Comparison of ENCODE assay signal across 20 cellular contexts in genomic region chr14:89184952-89185351, GRCh38.
DNase-seq lines count a peak whose midpoint lies in the region; ATAC-seq and TF ChIP-seq lines count a peak whose summit lies in the region.
"Had no signal": no experiment of that assay in that cellular context is flagged by ENCODE, and none has a peak within 500 bp of the region (broad histone marks: within the 10 kb centered on the region; RNA-seq: fewer than 3 reads in every experiment).

No MANE protein-coding gene starts in this region.

- H3K36me3 Mint-ChIP-seq in endodermal cell (ENCODE audit: low read depth): peaks cover 7% of the 10 kb centered on the region

- DNase-seq in Right ventricle myocardium inferior (ENCODE audit: missing footprints) (no peak), cardiac septum (ENCODE audit: low spot score) (no peak), endodermal cell (peak; percentile 28), middle frontal gyrus (ENCODE audit: extremely low spot score, low spot score) (peak; percentile 34), trophoblast cell (no peak), SJCRH30 (no peak)
- DNase-seq: activated naive CD4-positive, alpha-beta T cell treated with anti-CD3 and anti-CD28 coated beads, Interleukin-2, amount 50 U/mL, for 16 hours; foreskin melanocyte; HCEC 1CT; NCI-H2081 treated with DMSO at 0.1 percent for 48 hours; stimulated activated CD4-positive, alpha-beta T cell treated with anti-CD3 and anti-CD28 coated beads, Interleukin-4, amount 100 ng/mL, for 1 hour; stimulated activated CD8-positive, alpha-beta memory T cell treated with anti-CD3 and anti-CD28 coated beads, Interleukin-4, amount 100 ng/mL, for 48 hours; upper lobe of left lung had no signal

- TF ChIP-seq CTCF in endodermal cell (conservative IDR thresholded peaks at IDR 0.05): no peak

- no peak overlapping the region for H3K4me3 Mint-ChIP-seq in endodermal cell
- H3K4me3 Mint-ChIP-seq: neural progenitor cell; T-helper 1 cell treated with Interleukin-12 subunit alpha and Interleukin-12 subunit beta and Interleukin-4 antibody, amounts not matched to agents 30 μg/mL and 1 μg/mL, for 36 hours had no signal

- no peak overlapping the region for H4K12ac ChIP-seq in trophoblast cell (ENCODE audit: low read depth, low read length)

- no peak overlapping the region for H2BK120ac ChIP-seq in trophoblast cell (ENCODE audit: insufficient read depth, low read length, poor library complexity)

- no peak overlapping the region for H3K23ac ChIP-seq in trophoblast cell (ENCODE audit: low read length)

- H3K4me1 ChIP-seq in endodermal cell (ENCODE audit: control insufficient read depth, insufficient read depth, low read length) (peaks cover 23% of the 10 kb centered on the region), trophoblast cell (ENCODE audit: control insufficient read depth in 1 of 2, insufficient read depth in 2 of 2, low read length in 2 of 2) (peaks cover 27 to 28% of the 10 kb centered on the region in 2 experiments), SJCRH30 (no peaks in the 10 kb centered on the region)

- intact Hi-C loops in Right ventricle myocardium inferior (cut with DNase I) (loop anchor here (1.0 to 10.0 kb wide), 3 partner anchors 232 to 730 kb away; partner anchors contain the start of gene FOXN3), cardiac septum (cut with DNase I) (loop anchor here (5.0 kb wide), 1 partner anchor 143 kb away; no protein-coding TSS in a partner anchor)

- H2AK5ac ChIP-seq in trophoblast cell (ENCODE audit: low read length): no peak overlapping the region

- H3K79me1 ChIP-seq in trophoblast cell (ENCODE audit: low read length): peaks cover 12% of the 10 kb centered on the region

- peaks cover 2% of the 10 kb centered on the region for H3K79me2 ChIP-seq in trophoblast cell (ENCODE audit: control insufficient read depth, insufficient read depth, low read length, poor library complexity)

- no peak overlapping the region for H3K18ac ChIP-seq in trophoblast cell (ENCODE audit: low read length)

- no peak overlapping the region for H3K27ac Mint-ChIP-seq in endodermal cell
- H3K27ac Mint-ChIP-seq: neural progenitor cell; T-helper 1 cell treated with Interleukin-12 subunit alpha and Interleukin-12 subunit beta and Interleukin-4 antibody, amounts not matched to agents 30 μg/mL and 1 μg/mL, for 36 hours had no signal

- no peak overlapping the region for H4K91ac ChIP-seq in trophoblast cell (ENCODE audit: low read depth, low read length)

- no peak overlapping the region for H2AFZ ChIP-seq in trophoblast cell (ENCODE audit: insufficient read depth, low read length, poor library complexity)
- H2AFZ ChIP-seq: neural progenitor cell had no signal

- H2BK5ac ChIP-seq in trophoblast cell (ENCODE audit: low read depth, low read length, poor library complexity): no peak overlapping the region

- no peaks in the 10 kb centered on the region for H3K27me3 Mint-ChIP-seq in endodermal cell (ENCODE audit: insufficient read depth)

- no peak overlapping the region for H2BK12ac ChIP-seq in trophoblast cell (ENCODE audit: low read length)

- no peaks in the 10 kb centered on the region for H3K27me3 ChIP-seq in endodermal cell (ENCODE audit: control insufficient read depth, insufficient read depth, low read length, poor library complexity, severe bottlenecking)
- no peaks in the 10 kb centered on the region for H3K27me3 ChIP-seq in trophoblast cell (ENCODE audit: insufficient read depth, low read length)
- no peaks in the 10 kb centered on the region for H3K27me3 ChIP-seq in SJCRH30
- H3K27me3 ChIP-seq: cardiac muscle cell, neural progenitor cell, upper lobe of left lung had no signal

- H3K4me3 ChIP-seq in endodermal cell (ENCODE audit: low read length) (no peak overlapping the region), trophoblast cell (ENCODE audit: low read depth, low read length) (no peak overlapping the region), SJCRH30 (no peak overlapping the region)
- H3K4me3 ChIP-seq: cardiac muscle cell, upper lobe of left lung had no signal

- no peak overlapping the region for H3K9ac ChIP-seq in endodermal cell (ENCODE audit: extremely low read depth, low read length, poor library complexity, severe bottlenecking)
- no peak overlapping the region for H3K9ac ChIP-seq in trophoblast cell (ENCODE audit: low read length)
- H3K9ac ChIP-seq: neural progenitor cell had no signal

- no peak overlapping the region for H3K4me2 ChIP-seq in trophoblast cell (ENCODE audit: low read length)

- H3K27ac ChIP-seq in endodermal cell (ENCODE audit: low read depth, low read length): no peak overlapping the region
- H3K27ac ChIP-seq in trophoblast cell (ENCODE audit: low read depth, low read length): no peak overlapping the region
- no peak overlapping the region for H3K27ac ChIP-seq in SJCRH30
- H3K27ac ChIP-seq: RWPE1, upper lobe of left lung had no signal

- no peak overlapping the region for H4K8ac ChIP-seq in trophoblast cell (ENCODE audit: low read depth, low read length)

- no peaks in the 10 kb centered on the region for H3K9me3 Mint-ChIP-seq in endodermal cell
- H3K9me3 Mint-ChIP-seq: neural progenitor cell; T-helper 1 cell treated with Interleukin-12 subunit alpha and Interleukin-12 subunit beta and Interleukin-4 antibody, amounts not matched to agents 30 μg/mL and 1 μg/mL, for 36 hours had no signal

- no peaks in the 10 kb centered on the region for H3K36me3 ChIP-seq in endodermal cell (ENCODE audit: control insufficient read depth, insufficient read depth, low read length)
- peaks cover 6 to 18% of the 10 kb centered on the region in 2 experiments for H3K36me3 ChIP-seq in trophoblast cell (ENCODE audit: control insufficient read depth in 1 of 2, insufficient read depth in 2 of 2, low read length in 2 of 2)
- H3K36me3 ChIP-seq in SJCRH30: peaks cover 4% of the 10 kb centered on the region
- H3K36me3 ChIP-seq: cardiac muscle cell, neural progenitor cell had no signal

- H3K4ac ChIP-seq in trophoblast cell (ENCODE audit: low read depth, low read length): no peak overlapping the region

- peaks cover 24% of the 10 kb centered on the region for H3K4me1 Mint-ChIP-seq in endodermal cell

- no peaks in the 10 kb centered on the region for H3K9me3 ChIP-seq in endodermal cell (ENCODE audit: control insufficient read depth, low read length)
- no peaks in the 10 kb centered on the region for H3K9me3 ChIP-seq in trophoblast cell (ENCODE audit: insufficient read depth, low read depth, low read length)
- no peaks in the 10 kb centered on the region for H3K9me3 ChIP-seq in SJCRH30 (replicated peaks)
- H3K9me3 ChIP-seq: upper lobe of left lung had no signal

- H3K14ac ChIP-seq in trophoblast cell (ENCODE audit: low read length): no peak overlapping the region

- peak; percentile 43 for ATAC-seq in Right ventricle myocardium inferior
- no peak for ATAC-seq in GM19467 (IDR thresholded peaks at IDR 0.05; ENCODE audit: unreplicated experiment)
- no peak for ATAC-seq in HG03521 (IDR thresholded peaks at IDR 0.05; ENCODE audit: unreplicated experiment)
- ATAC-seq: activated CD4-positive, CD25-positive, alpha-beta regulatory T cell treated with anti-CD3 and anti-CD28 coated beads, Interleukin-2, amount 50 U/mL, for 24 hours had no signal

- 91 to 93% methylated on average over 4 of the region's 4 CpGs for WGBS in endodermal cell (ENCODE audit: insufficient coverage in 1 of 2, insufficient read length in 1 of 2), 2 experiments
- no CpG with 5 or more reads among the region's 4 CpGs for WGBS in trophoblast cell (ENCODE audit: extremely low coverage, insufficient coverage, insufficient read length)

Comparison
In these comparisons a context has a peak if more than half of its experiments do, and no peak if none do; other contexts are left out.
1. DNase-seq: peak in endodermal cell (single experiment) and middle frontal gyrus (single experiment); none in Right ventricle myocardium inferior (single experiment), cardiac septum (single experiment), trophoblast cell (0 of 2) and SJCRH30 (0 of 2).